In the genomic region with DNA sequence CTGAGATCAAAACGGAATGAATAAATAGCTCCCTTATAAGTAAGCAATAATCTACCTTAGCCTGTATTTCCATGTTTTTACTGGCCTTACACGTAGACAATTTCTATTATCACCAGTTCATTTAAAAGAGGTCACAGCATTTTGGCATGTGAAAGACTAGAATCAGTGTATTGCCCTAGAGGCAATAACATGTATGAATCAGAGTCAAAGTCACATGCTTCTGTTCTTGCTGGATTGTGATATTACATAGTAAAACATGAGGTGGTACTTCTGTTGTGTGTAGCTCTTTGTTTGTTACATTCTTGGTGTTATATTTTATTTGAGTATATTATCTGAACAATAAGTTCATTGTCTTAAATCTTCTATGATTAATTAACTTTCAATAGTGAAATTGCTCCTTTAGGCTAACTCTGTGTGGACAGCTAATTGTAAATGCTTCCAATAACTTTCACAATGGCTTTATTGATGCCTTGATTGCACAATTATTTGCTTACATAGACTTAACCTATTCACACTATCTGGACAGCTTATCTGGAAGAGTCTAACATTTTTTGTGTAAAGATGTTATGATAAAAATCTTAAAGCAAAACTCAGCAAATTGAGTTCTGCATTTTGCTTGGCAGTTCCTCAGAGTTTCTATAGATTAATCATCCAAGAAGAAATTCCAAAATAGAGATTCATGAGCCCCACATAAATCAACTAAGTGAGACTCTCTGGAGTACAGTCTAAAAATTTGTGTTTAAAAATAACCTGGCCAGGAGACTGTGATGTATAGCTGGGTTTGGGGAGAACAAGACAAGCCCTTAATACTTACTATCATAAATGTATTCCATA, we compare ENCODE assay signal across 18 cellular contexts.
A peak's percentile ranks its signal among the peaks of the same experiment; 100 is the strongest.
DNase-seq lines count a peak whose midpoint lies in the region; ATAC-seq, FAIRE-seq and TF ChIP-seq lines count a peak whose summit lies in the region.
"Had no signal": no experiment of that assay in that cellular context is flagged by ENCODE, and none has a peak within 500 bp of the region (broad histone marks: within the 10 kb centered on the region; RNA-seq: fewer than 3 reads in every experiment).

No MANE protein-coding gene starts in this region.

- peak; percentile 68 for FAIRE-seq in H54 (lab: Jason Lieb, UNC)
- FAIRE-seq: A204.1, GM12891 had no signal

- H3K4me3 ChIP-seq in adipocyte (ENCODE audit: low read length): no peak overlapping the region
- H3K4me3 ChIP-seq in upper lobe of left lung: no peak overlapping the region
- H3K4me3 ChIP-seq in heart right ventricle: no peak overlapping the region
- H3K4me3 ChIP-seq: GM23338 had no signal

- no peak overlapping the region for H3K9ac ChIP-seq in adipocyte (ENCODE audit: low read length)

- TF ChIP-seq EP300 in upper lobe of left lung (IDR thresholded peaks at IDR 0.05): no peak

- no peaks in the 10 kb centered on the region for H3K9me3 ChIP-seq in adipocyte (ENCODE audit: control insufficient read depth, low read length)
- no peaks in the 10 kb centered on the region for H3K9me3 ChIP-seq in upper lobe of left lung
- peaks cover 0 to 21% (median 0%) of the 10 kb centered on the region in 11 donors for H3K9me3 ChIP-seq in heart right ventricle
- H3K9me3 ChIP-seq: Caco-2 had no signal

- no peaks in the 10 kb centered on the region for H3K27me3 ChIP-seq in adipocyte (replicated peaks; ENCODE audit: control insufficient read depth, insufficient read depth, low read length)
- no peaks in the 10 kb centered on the region for H3K27me3 ChIP-seq in upper lobe of left lung
- H3K27me3 ChIP-seq in heart right ventricle: no peaks in the 10 kb centered on the region

- H3K36me3 ChIP-seq in adipocyte (ENCODE audit: control insufficient read depth, insufficient read depth, low read length, severe bottlenecking) (no peaks in the 10 kb centered on the region), upper lobe of left lung (no peaks in the 10 kb centered on the region), heart right ventricle (no peaks in the 10 kb centered on the region)

- no peak for TF ChIP-seq CTCF in upper lobe of left lung (IDR thresholded peaks at IDR 0.05)
- TF ChIP-seq CTCF in heart right ventricle (IDR thresholded peaks at IDR 0.05): no peak

- DNase-seq in A172 (ENCODE audit: low spot score) (peak; percentile 13), H54 (ENCODE audit: insufficient read length, low spot score) (no peak), adipocyte (ENCODE audit: low read depth) (peak; percentile 56), foreskin melanocyte (peak; percentile 91), HK-2 (ENCODE audit: unreplicated experiment) (no peak), upper lobe of left lung (no peak), heart right ventricle (no peak)
- DNase-seq: Caco-2, Karpas-422, MV-4-11, NCI-H1436, NCI-H2029 treated with DMSO at 0.1 percent for 48 hours, NCI-H510A, SW 1271 had no signal

- no peak for ATAC-seq in HG03354 (IDR thresholded peaks at IDR 0.05; ENCODE audit: poor library complexity, severe bottlenecking, unreplicated experiment)
- no peak for ATAC-seq in upper lobe of left lung (ENCODE audit: low FRiP score in 2 of 2)
- no peak for ATAC-seq in heart right ventricle
- ATAC-seq: GM23338 had no signal

- H3K27ac ChIP-seq in upper lobe of left lung (no peak overlapping the region), heart right ventricle (no peak overlapping the region)

- peaks cover 5% of the 10 kb centered on the region for H3K4me1 ChIP-seq in adipocyte (ENCODE audit: control insufficient read depth, insufficient read depth, low read length)
- H3K4me1 ChIP-seq in upper lobe of left lung: no peaks in the 10 kb centered on the region
- no peaks in the 10 kb centered on the region for H3K4me1 ChIP-seq in heart right ventricle
- H3K4me1 ChIP-seq: Caco-2 had no signal

- intact Hi-C loops in heart right ventricle (cut with DNase I): no loop called here

- TF ChIP-seq POLR2A in H54 (IDR thresholded peaks at IDR 0.05; ENCODE audit: low read depth, low read length) (no peak), upper lobe of left lung (IDR thresholded peaks at IDR 0.05) (no peak)

- WGBS in upper lobe of left lung, 2 donors: 71 to 79% methylated on average over 2 of the region's 2 CpGs
- WGBS in heart right ventricle, 2 donors: 61 to 72% methylated on average over 2 of the region's 2 CpGs

Comparison
In these comparisons a context has a peak if more than half of its experiments do, and no peak if none do; other contexts are left out.
1. DNase-seq: peak in A172 (single experiment), adipocyte (single experiment) and foreskin melanocyte (single experiment); none in H54 (single experiment), HK-2 (single experiment), upper lobe of left lung (0 of 2) and heart right ventricle (0 of 2).